In the genomic region with DNA sequence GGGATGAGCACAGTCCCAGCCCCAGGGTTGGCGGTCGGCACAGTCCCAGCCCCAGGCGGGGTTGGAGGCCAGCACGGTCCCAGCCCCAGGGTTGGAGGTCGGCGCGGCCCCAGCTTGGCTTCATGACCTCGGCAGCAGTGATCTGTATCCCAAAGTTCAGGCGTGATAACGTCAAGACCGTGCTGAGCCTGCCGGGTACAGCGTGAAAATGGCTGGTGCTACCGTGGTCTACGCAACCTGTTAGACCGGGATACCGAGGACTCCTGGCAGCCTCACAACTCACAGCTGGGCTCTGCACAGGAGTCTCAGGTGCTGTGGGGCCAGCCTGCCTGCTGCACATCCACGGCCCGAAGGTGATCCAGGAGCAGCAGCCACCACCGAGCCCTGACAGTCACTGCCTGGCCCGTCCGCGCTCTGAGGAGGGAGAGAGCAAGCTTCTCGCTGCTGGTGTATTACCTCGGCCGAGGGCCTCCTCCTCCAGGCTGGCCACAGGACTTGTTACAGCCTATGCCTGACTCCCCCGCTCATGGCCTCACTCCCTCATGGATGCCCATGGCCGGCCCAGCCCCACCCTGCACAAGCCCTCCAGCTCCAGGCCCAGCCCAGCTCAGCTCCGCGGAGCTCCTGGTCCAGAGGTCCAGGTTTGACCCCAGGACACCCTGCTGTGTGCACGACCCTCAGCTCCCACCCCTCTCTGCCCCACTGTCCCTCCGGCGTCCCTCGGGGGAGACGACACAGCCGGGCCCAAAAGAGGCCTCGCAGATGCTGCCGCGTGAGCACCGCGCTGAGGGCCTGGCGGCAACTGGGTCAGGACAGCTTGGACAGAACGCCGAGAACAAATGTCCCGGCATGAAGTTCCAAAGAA, we compare ENCODE assay signal across 28 cellular contexts.
DNase-seq lines count a peak whose midpoint lies in the region; ATAC-seq and TF ChIP-seq lines count a peak whose summit lies in the region.
"Had no signal": no experiment of that assay in that cellular context is flagged by ENCODE, and none has a peak within 500 bp of the region (broad histone marks: within the 10 kb centered on the region; RNA-seq: fewer than 3 reads in every experiment).

No MANE protein-coding gene starts in this region.

- H3K27me3 ChIP-seq in endodermal cell (ENCODE audit: control insufficient read depth, insufficient read depth, low read length, poor library complexity, severe bottlenecking) (no peaks in the 10 kb centered on the region), lower lobe of right lung (ENCODE audit: low read depth) (no peaks in the 10 kb centered on the region), upper lobe of left lung (no peaks in the 10 kb centered on the region)
- H3K27me3 ChIP-seq: dorsolateral prefrontal cortex, heart right ventricle, left lung, neural progenitor cell, tibial nerve had no signal

- WGBS in endodermal cell (ENCODE audit: insufficient coverage in 1 of 2, insufficient read length in 1 of 2), 2 experiments, result 93 to 97% methylated on average over 19 to 45 of the region's 45 CpGs
- 94 to 95% methylated on average over 7 to 45 of the region's 45 CpGs for WGBS in upper lobe of left lung, 2 donors

- no peak overlapping the region for H3K27ac Mint-ChIP-seq in endodermal cell
- H3K27ac Mint-ChIP-seq: activated CD4-positive, alpha-beta memory T cell treated with anti-CD3 and anti-CD28 coated beads for 36 hours; activated naive CD4-positive, alpha-beta T cell treated with anti-CD3 and anti-CD28 coated beads for 36 hours; neural progenitor cell; stimulated activated naive B cell treated with anti-CD40 and anti-IgM and Interleukin-4, amounts not matched to agents 10 μg/mL and 1 μg/mL and 100 μg/mL, for 72 hours; WTC11 had no signal

- no peak overlapping the region for H3K9ac ChIP-seq in endodermal cell (ENCODE audit: extremely low read depth, low read length, poor library complexity, severe bottlenecking)
- H3K9ac ChIP-seq: neural progenitor cell had no signal

- H3K27ac ChIP-seq in endodermal cell (ENCODE audit: low read depth, low read length) (no peak overlapping the region), lower lobe of right lung (no peak overlapping the region), upper lobe of left lung (no peak overlapping the region)
- H3K27ac ChIP-seq: A549, heart right ventricle, left lung, neural progenitor cell, psoas muscle, RWPE1, tibial nerve had no signal

- no peak for TF ChIP-seq EP300 in upper lobe of left lung (IDR thresholded peaks at IDR 0.05)

- no peaks in the 10 kb centered on the region for H3K36me3 ChIP-seq in endodermal cell (ENCODE audit: control insufficient read depth, insufficient read depth, low read length)
- H3K36me3 ChIP-seq in lower lobe of right lung, result no peaks in the 10 kb centered on the region
- no peaks in the 10 kb centered on the region for H3K36me3 ChIP-seq in upper lobe of left lung
- H3K36me3 ChIP-seq: heart right ventricle, left lung, neural progenitor cell had no signal

- H3K9me3 ChIP-seq in endodermal cell (ENCODE audit: control insufficient read depth, low read length) (peaks cover 3% of the 10 kb centered on the region), lower lobe of right lung (no peaks in the 10 kb centered on the region), upper lobe of left lung (peaks cover 0 to 6% (median 0%) of the 10 kb centered on the region in 4 donors)
- H3K9me3 ChIP-seq: psoas muscle had no signal

- no peaks in the 10 kb centered on the region for H3K27me3 Mint-ChIP-seq in endodermal cell (ENCODE audit: insufficient read depth)
- H3K27me3 Mint-ChIP-seq: activated CD4-positive, alpha-beta memory T cell treated with anti-CD3 and anti-CD28 coated beads for 36 hours; stimulated activated naive B cell treated with anti-CD40 and anti-IgM and Interleukin-4, amounts not matched to agents 10 μg/mL and 1 μg/mL and 100 μg/mL, for 72 hours had no signal

- peaks cover 20% of the 10 kb centered on the region for H3K9me3 Mint-ChIP-seq in endodermal cell

- peak; percentile 11 to 29 for ATAC-seq in lower lobe of right lung
- ATAC-seq in upper lobe of left lung (ENCODE audit: low FRiP score in 2 of 2), result peak; percentile 9 to 37
- no peak for ATAC-seq in GM18511 (IDR thresholded peaks at IDR 0.05; ENCODE audit: unreplicated experiment)
- ATAC-seq: A549; left lung; psoas muscle; stimulated activated naive B cell treated with anti-CD40 and anti-IgM and Interleukin-4, amounts not matched to agents 10 μg/mL and 1 μg/mL and 100 μg/mL, for 72 hours; WTC11 had no signal

- no peak overlapping the region for H3K4me3 Mint-ChIP-seq in endodermal cell
- H3K4me3 Mint-ChIP-seq: activated CD4-positive, alpha-beta memory T cell treated with anti-CD3 and anti-CD28 coated beads for 36 hours; activated naive CD4-positive, alpha-beta T cell treated with anti-CD3 and anti-CD28 coated beads for 36 hours; neural progenitor cell; stimulated activated naive B cell treated with anti-CD40 and anti-IgM and Interleukin-4, amounts not matched to agents 10 μg/mL and 1 μg/mL and 100 μg/mL, for 72 hours; WTC11 had no signal

- TF ChIP-seq CTCF in endodermal cell (conservative IDR thresholded peaks at IDR 0.05) (no peak), lower lobe of right lung (IDR thresholded peaks at IDR 0.05) (no peak), upper lobe of left lung (IDR thresholded peaks at IDR 0.05) (no peak)

- DNase-seq in activated effector memory CD4-positive, alpha-beta T cell treated with anti-CD3 and anti-CD28 coated beads, Interleukin-2, amount 50 U/mL, for 16 hours, result peak; percentile 57
- DNase-seq in activated effector memory CD4-positive, alpha-beta T cell treated with Interleukin-2 at 50 U/mL for 16 hours, result no peak
- peak; percentile 36 for DNase-seq in endodermal cell
- DNase-seq in lower lobe of right lung, result peak; percentile 44
- peak; percentile 14 to 72 for DNase-seq in upper lobe of left lung
- no peak for DNase-seq in mucosa of gallbladder (ENCODE audit: low spot score)
- no peak for DNase-seq in HuH-7 (ENCODE audit: low spot score)
- DNase-seq: activated CD4-positive, alpha-beta memory T cell treated with anti-CD3 and anti-CD28 coated beads for 36 hours; activated naive CD4-positive, alpha-beta T cell treated with anti-CD3 and anti-CD28 coated beads for 36 hours; central memory CD4-positive, alpha-beta T cell; COR-L47; HCEC 1CT; KG1; NCI-H1436 treated with DMSO at 0.1 percent for 48 hours; NCI-H526 treated with DMSO at 0.1 percent for 48 hours; small intestine; stimulated activated naive B cell treated with anti-CD40 and anti-IgM and Interleukin-4, amounts not matched to agents 10 μg/mL and 1 μg/mL and 100 μg/mL, for 72 hours; T1000 had no signal

- no peaks in the 10 kb centered on the region for H3K4me1 Mint-ChIP-seq in endodermal cell
- H3K4me1 Mint-ChIP-seq: neural progenitor cell, WTC11 had no signal

- H3K4me1 ChIP-seq in endodermal cell (ENCODE audit: control insufficient read depth, insufficient read depth, low read length) (no peaks in the 10 kb centered on the region), lower lobe of right lung (no peaks in the 10 kb centered on the region), upper lobe of left lung (no peaks in the 10 kb centered on the region)
- H3K4me1 ChIP-seq: A549, heart right ventricle, left lung, neural progenitor cell, psoas muscle, tibial nerve had no signal

- H3K4me3 ChIP-seq in endodermal cell (ENCODE audit: low read length), result no peak overlapping the region
- H3K4me3 ChIP-seq in lower lobe of right lung, result no peak overlapping the region
- H3K4me3 ChIP-seq in upper lobe of left lung, result no peak overlapping the region
- H3K4me3 ChIP-seq: A549, dorsolateral prefrontal cortex, heart right ventricle, left lung, neural progenitor cell, psoas muscle, tibial nerve had no signal

- H3K36me3 Mint-ChIP-seq in endodermal cell (ENCODE audit: low read depth), result peaks cover 11% of the 10 kb centered on the region

- intact Hi-C loops in lower lobe of right lung (cut with DNase I), result no loop called here

- TF ChIP-seq POLR2A in upper lobe of left lung (IDR thresholded peaks at IDR 0.05), result no peak

Comparison
In these comparisons a context has a peak if more than half of its experiments do, and no peak if none do; other contexts are left out.
1. DNase-seq: peak in activated effector memory CD4-positive, alpha-beta T cell treated with anti-CD3 and anti-CD28 coated beads, Interleukin-2, amount 50 U/mL, for 16 hours (single experiment), endodermal cell (single experiment), lower lobe of right lung (single experiment) and upper lobe of left lung (2 of 2); none in activated effector memory CD4-positive, alpha-beta T cell treated with Interleukin-2 at 50 U/mL for 16 hours (single experiment), mucosa of gallbladder (single experiment) and HuH-7 (single experiment).